In genomic region chr10:21531164-21531563, GRCh38 we compare ENCODE assay signal across 2 cellular contexts.
TF ChIP-seq lines count a peak whose summit lies in the region.

No MANE protein-coding gene starts in this region.

TF ChIP-seq in SK-N-SH, 30 proteins besides CTCF, POLR2A, EP300 and RAD21 (continued from another document):
- TF ChIP-seq PBX3 (IDR thresholded peaks at IDR 0.05) (no peak), ZBTB33 (IDR thresholded peaks at IDR 0.05; ENCODE audit: borderline replicate concordance, low read depth) (no peak), SMC3 (IDR thresholded peaks at IDR 0.05; ENCODE audit: low read depth, low read length) (no peak), TCF12 (IDR thresholded peaks at IDR 0.05) (no peak), EZH2phosphoT487 (IDR thresholded peaks at IDR 0.05; ENCODE audit: borderline replicate concordance, low read depth) (no peak), GABPA (IDR thresholded peaks at IDR 0.05; ENCODE audit: low read depth) (no peak), MXI1 (IDR thresholded peaks at IDR 0.05; ENCODE audit: low read depth, low read length) (no peak), RFX5 (IDR thresholded peaks at IDR 0.05; ENCODE audit: low read length) (no peak), POLR2AphosphoS5 (IDR thresholded peaks at IDR 0.05; ENCODE audit: low read depth, low read length) (no peak), TAF1 (IDR thresholded peaks at IDR 0.05; ENCODE audit: borderline replicate concordance, low read depth, low read length) (no peak), MAX (IDR thresholded peaks at IDR 0.05; ENCODE audit: low read depth) (no peak), FOSL2 (IDR thresholded peaks at IDR 0.05; ENCODE audit: borderline replicate concordance, low read depth) (no peak), RXRA (IDR thresholded peaks at IDR 0.05; ENCODE audit: borderline replicate concordance, low read depth) (no peak), GATA2 (CRISPR knock-in tag; IDR thresholded peaks at IDR 0.05) (no peak)
- TF ChIP-seq, protein P1, sequence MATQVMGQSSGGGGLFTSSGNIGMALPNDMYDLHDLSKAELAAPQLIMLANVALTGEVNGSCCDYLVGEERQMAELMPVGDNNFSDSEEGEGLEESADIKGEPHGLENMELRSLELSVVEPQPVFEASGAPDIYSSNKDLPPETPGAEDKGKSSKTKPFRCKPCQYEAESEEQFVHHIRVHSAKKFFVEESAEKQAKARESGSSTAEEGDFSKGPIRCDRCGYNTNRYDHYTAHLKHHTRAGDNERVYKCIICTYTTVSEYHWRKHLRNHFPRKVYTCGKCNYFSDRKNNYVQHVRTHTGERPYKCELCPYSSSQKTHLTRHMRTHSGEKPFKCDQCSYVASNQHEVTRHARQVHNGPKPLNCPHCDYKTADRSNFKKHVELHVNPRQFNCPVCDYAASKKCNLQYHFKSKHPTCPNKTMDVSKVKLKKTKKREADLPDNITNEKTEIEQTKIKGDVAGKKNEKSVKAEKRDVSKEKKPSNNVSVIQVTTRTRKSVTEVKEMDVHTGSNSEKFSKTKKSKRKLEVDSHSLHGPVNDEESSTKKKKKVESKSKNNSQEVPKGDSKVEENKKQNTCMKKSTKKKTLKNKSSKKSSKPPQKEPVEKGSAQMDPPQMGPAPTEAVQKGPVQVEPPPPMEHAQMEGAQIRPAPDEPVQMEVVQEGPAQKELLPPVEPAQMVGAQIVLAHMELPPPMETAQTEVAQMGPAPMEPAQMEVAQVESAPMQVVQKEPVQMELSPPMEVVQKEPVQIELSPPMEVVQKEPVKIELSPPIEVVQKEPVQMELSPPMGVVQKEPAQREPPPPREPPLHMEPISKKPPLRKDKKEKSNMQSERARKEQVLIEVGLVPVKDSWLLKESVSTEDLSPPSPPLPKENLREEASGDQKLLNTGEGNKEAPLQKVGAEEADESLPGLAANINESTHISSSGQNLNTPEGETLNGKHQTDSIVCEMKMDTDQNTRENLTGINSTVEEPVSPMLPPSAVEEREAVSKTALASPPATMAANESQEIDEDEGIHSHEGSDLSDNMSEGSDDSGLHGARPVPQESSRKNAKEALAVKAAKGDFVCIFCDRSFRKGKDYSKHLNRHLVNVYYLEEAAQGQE (IDR thresholded peaks at IDR 0.05; ENCODE audit: low read depth, low read length): no peak

TF ChIP-seq in SK-N-SH treated with all-trans-retinoic acid at 6 μM for 48 hours, 23 proteins besides CTCF, POLR2A, EP300 and RAD21:
- TF ChIP-seq, protein P2, sequence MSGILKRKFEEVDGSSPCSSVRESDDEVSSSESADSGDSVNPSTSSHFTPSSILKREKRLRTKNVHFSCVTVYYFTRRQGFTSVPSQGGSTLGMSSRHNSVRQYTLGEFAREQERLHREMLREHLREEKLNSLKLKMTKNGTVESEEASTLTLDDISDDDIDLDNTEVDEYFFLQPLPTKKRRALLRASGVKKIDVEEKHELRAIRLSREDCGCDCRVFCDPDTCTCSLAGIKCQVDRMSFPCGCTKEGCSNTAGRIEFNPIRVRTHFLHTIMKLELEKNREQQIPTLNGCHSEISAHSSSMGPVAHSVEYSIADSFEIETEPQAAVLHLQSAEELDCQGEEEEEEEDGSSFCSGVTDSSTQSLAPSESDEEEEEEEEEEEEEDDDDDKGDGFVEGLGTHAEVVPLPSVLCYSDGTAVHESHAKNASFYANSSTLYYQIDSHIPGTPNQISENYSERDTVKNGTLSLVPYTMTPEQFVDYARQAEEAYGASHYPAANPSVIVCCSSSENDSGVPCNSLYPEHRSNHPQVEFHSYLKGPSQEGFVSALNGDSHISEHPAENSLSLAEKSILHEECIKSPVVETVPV (CRISPR knock-in tag; IDR thresholded peaks at IDR 0.05): no peak
- TF ChIP-seq, protein P3, sequence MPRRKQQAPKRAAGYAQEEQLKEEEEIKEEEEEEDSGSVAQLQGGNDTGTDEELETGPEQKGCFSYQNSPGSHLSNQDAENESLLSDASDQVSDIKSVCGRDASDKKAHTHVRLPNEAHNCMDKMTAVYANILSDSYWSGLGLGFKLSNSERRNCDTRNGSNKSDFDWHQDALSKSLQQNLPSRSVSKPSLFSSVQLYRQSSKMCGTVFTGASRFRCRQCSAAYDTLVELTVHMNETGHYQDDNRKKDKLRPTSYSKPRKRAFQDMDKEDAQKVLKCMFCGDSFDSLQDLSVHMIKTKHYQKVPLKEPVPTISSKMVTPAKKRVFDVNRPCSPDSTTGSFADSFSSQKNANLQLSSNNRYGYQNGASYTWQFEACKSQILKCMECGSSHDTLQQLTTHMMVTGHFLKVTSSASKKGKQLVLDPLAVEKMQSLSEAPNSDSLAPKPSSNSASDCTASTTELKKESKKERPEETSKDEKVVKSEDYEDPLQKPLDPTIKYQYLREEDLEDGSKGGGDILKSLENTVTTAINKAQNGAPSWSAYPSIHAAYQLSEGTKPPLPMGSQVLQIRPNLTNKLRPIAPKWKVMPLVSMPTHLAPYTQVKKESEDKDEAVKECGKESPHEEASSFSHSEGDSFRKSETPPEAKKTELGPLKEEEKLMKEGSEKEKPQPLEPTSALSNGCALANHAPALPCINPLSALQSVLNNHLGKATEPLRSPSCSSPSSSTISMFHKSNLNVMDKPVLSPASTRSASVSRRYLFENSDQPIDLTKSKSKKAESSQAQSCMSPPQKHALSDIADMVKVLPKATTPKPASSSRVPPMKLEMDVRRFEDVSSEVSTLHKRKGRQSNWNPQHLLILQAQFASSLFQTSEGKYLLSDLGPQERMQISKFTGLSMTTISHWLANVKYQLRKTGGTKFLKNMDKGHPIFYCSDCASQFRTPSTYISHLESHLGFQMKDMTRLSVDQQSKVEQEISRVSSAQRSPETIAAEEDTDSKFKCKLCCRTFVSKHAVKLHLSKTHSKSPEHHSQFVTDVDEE (CRISPR knock-in tag; IDR thresholded peaks at IDR 0.05): no peak
- TF ChIP-seq ZFP30 (CRISPR knock-in tag; IDR thresholded peaks at IDR 0.05): no peak
